In genomic region chr3:16871915-16872842, GRCh38 we compare ENCODE assay signal across 2 cellular contexts.
TF ChIP-seq lines count a peak whose summit lies in the region.

No MANE protein-coding gene starts in this region.

TF ChIP-seq in HepG2, 621 proteins besides CTCF, POLR2A, EP300 and RAD21:
- TF ChIP-seq ZHX2 (IDR thresholded peaks at IDR 0.05; ENCODE audit: low read depth) (no peak), ZHX2 (CRISPR knock-in tag; IDR thresholded peaks at IDR 0.05; ENCODE audit: borderline replicate concordance) (no peak), ZNF296 (CRISPR knock-in tag; conservative IDR thresholded peaks at IDR 0.05) (no peak), ZNF138 (CRISPR knock-in tag; IDR thresholded peaks at IDR 0.05; ENCODE audit: low read depth) (no peak), ZNF235 (CRISPR knock-in tag; IDR thresholded peaks at IDR 0.05; ENCODE audit: borderline replicate concordance) (no peak), CENPX (CRISPR knock-in tag; IDR thresholded peaks at IDR 0.05) (no peak), DPF2 (CRISPR knock-in tag; IDR thresholded peaks at IDR 0.05; ENCODE audit: borderline replicate concordance, low read depth) (no peak), BCL3 (CRISPR knock-in tag; IDR thresholded peaks at IDR 0.05) (no peak), MAZ (IDR thresholded peaks at IDR 0.05; ENCODE audit: borderline replicate concordance, low read depth, low read length) (no peak), MAZ (CRISPR knock-in tag; IDR thresholded peaks at IDR 0.05; ENCODE audit: low read depth) (no peak)

TF ChIP-seq in endothelial cell of umbilical vein, 7 proteins besides CTCF, POLR2A, EP300 and RAD21:
- TF ChIP-seq POLR2AphosphoS5 (IDR thresholded peaks at IDR 0.05; ENCODE audit: insufficient read depth, low read depth, low read length) (no peak), FOS (IDR thresholded peaks at IDR 0.05; ENCODE audit: borderline replicate concordance, insufficient read depth, low read length) (peak; percentile 66), EZH2 (IDR thresholded peaks at IDR 0.05; ENCODE audit: borderline replicate concordance, low read depth, low read length, severe bottlenecking) (no peak), GATA2 (IDR thresholded peaks at IDR 0.05; ENCODE audit: insufficient read depth, insufficient read length, low read depth, low read length) (peak; percentile 57), MAX (IDR thresholded peaks at IDR 0.05; ENCODE audit: insufficient read depth, insufficient read length) (no peak), MYC (IDR thresholded peaks at IDR 0.05; ENCODE audit: low read depth, low read length) (no peak), JUN (IDR thresholded peaks at IDR 0.05; ENCODE audit: borderline replicate concordance, insufficient read depth, insufficient read length, low read depth) (peak; percentile 43)
